ENCODE assay signal across 1 cellular context in the genomic region with DNA sequence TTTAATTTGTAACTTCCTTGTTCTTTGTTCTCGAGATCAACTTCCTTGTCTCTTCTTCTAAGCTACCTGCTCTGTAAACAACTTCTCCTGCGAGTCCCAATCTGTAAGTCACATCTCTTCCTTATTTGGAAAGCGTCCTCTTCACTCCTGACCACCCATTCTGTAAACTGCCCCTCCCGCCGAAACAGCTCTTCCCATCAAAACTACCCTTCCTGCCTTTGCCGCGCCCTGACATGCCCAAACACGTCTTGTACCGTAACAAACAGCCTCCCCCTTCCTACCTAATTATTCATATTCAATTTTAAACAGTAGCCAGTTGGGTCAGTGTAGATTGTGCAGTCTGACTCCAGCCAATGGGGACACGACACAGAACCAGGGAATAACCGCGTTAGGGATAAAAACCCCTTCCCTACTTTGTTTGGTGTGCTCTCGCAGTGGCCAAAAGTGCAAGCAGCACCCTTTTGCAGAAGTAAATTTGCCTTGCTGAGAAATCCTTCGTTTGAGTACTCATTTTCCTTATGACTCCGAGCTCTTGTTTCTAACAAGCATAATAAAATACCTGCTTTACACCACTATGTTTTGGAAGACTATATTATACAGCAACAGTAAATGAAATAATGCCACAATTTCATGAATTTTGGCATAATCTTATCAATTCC.
TF ChIP-seq lines count a peak whose summit lies in the region.

No MANE protein-coding gene starts in this region.

TF ChIP-seq in H1, 55 proteins besides CTCF, POLR2A, EP300 and RAD21:
- 0 out of 2 replicates have a peak, but pooled peaks have one; percentile 22 for TF ChIP-seq TAF1 (IDR thresholded peaks at IDR 0.05; ENCODE audit: low read depth, low read length)
- peak; percentile 66; the same call in 1 of the 2 replicates for TF ChIP-seq SRF (IDR thresholded peaks at IDR 0.05; ENCODE audit: low read depth, low read length)
- peak; percentile 51 for TF ChIP-seq ASH2L (IDR thresholded peaks at IDR 0.05; ENCODE audit: low read length)
- no peak for TF ChIP-seq KDM1A (IDR thresholded peaks at IDR 0.05; ENCODE audit: borderline replicate concordance, low read length)
